ENCODE assay signal across 8 cellular contexts in the genomic region with DNA sequence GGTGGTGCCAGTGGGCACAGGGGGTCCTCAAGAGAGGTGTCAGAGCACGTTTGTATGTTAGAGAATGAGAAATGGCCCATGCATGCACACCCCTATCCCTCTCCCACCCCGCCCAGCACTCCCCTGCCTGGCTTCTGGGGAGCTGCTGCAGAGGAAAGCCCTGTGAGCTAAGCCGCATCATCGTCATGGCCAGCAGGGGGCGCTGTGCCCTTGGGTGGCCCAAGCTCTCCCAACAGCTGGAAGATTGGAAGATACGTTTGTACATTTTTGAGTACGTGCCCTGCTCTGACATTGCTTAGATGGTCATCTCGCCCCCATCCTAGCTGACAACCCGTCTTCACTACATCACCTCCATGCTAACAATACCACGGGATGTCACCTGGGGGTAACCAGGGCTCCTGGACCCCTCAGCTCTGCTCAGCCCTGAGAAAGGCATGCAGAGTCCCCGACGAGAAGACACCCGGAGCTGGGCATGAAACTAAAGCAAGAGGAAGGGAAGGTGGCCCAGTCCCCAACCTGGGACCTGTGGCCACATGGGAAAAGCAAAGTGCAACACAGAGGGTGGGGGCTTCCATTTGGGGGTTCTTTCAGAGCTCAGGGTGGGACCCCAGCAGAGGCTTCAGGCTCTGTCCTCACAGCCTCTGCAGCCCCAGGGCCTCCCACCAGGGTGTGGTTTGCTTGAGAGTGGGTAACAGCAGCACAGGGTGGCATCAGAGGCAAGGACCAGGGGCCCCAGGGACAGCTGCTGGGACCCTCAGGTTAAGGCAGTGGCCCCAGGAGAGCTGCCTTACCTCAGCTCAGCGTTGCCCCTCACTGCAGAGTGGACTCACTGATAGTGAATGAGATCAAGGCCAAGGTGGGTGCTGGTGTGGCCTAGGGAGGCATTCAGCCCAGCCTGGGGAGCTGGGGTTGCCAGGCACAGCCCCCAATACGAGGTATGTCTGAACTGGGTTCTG.
A peak's percentile ranks its signal among the peaks of the same experiment; 100 is the strongest.
DNase-seq lines count a peak whose midpoint lies in the region; ATAC-seq and TF ChIP-seq lines count a peak whose summit lies in the region.

No MANE protein-coding gene starts in this region.

- peak; percentile 52 for TF ChIP-seq RAD21 in neural cell (conservative IDR thresholded peaks at IDR 0.05)

- TF ChIP-seq CTCF in esophagus squamous epithelium (IDR thresholded peaks at IDR 0.05) (peak; percentile 77 to 92 (median 87)), neural cell (IDR thresholded peaks at IDR 0.05; ENCODE audit: poor library complexity, severe bottlenecking) (peak; percentile 54)

- POLR2A ChIA-PET in HEK293T (lab: Yijun Ruan, JAX) = no interaction called here

- WGBS in esophagus squamous epithelium, 2 donors = 48 to 78% methylated on average over 4 to 8 of the region's 15 CpGs

- H3K36me3 Mint-ChIP-seq in activated T-cell treated with anti-CD3 and anti-CD28 coated beads, Interleukin-2, amount 50 U/mL, for 24 hours (ENCODE audit: low read depth) = no peaks in the 10 kb centered on the region

- no peak for TF ChIP-seq POLR2A in esophagus squamous epithelium (IDR thresholded peaks at IDR 0.05)

- H3K9me2 ChIP-seq in neural cell (ENCODE audit: insufficient read depth, low read length) = no peaks in the 10 kb centered on the region

- H3K36me3 ChIP-seq in esophagus squamous epithelium = no peaks in the 10 kb centered on the region
- no peaks in the 10 kb centered on the region for H3K36me3 ChIP-seq in neural cell (ENCODE audit: insufficient read depth, low read length)

- H3K9me3 ChIP-seq in esophagus squamous epithelium (no peaks in the 10 kb centered on the region), neural cell (ENCODE audit: low read length) (no peaks in the 10 kb centered on the region)

- H2AFZ ChIP-seq in neural cell (ENCODE audit: low read depth, low read length) = no peak overlapping the region

- no peak overlapping the region for H3K27ac ChIP-seq in esophagus squamous epithelium
- no peak overlapping the region for H3K27ac ChIP-seq in neural cell (ENCODE audit: low read length)

- H3K79me2 ChIP-seq in neural cell (replicated peaks; ENCODE audit: insufficient read depth, low read length) = no peaks in the 10 kb centered on the region

- no peak overlapping the region for H3K4me2 ChIP-seq in neural cell (ENCODE audit: low read length)

- intact Hi-C loops in esophagus squamous epithelium (cut with DNase I) = loop anchor here (5.0 kb wide), 1 partner anchor 264 kb away; no protein-coding TSS in a partner anchor

- peaks cover 16% of the 10 kb centered on the region for H3K4me1 Mint-ChIP-seq in activated T-cell treated with anti-CD3 and anti-CD28 coated beads, Interleukin-2, amount 50 U/mL, for 24 hours (ENCODE audit: low read depth)

- no peak for TF ChIP-seq EP300 in neural cell (conservative IDR thresholded peaks at IDR 0.05; ENCODE audit: poor library complexity, severe bottlenecking)

- H3K27ac Mint-ChIP-seq in activated T-cell treated with anti-CD3 and anti-CD28 coated beads, Interleukin-2, amount 50 U/mL, for 24 hours = no peak overlapping the region

- H3K4me3 Mint-ChIP-seq in activated T-cell treated with anti-CD3 and anti-CD28 coated beads, Interleukin-2, amount 50 U/mL, for 24 hours = no peak overlapping the region

- H3F3A ChIP-seq in neural cell (ENCODE audit: insufficient read depth, low read length, poor library complexity, severe bottlenecking) = no peaks in the 10 kb centered on the region

- H3K27me3 ChIP-seq in esophagus squamous epithelium (no peaks in the 10 kb centered on the region), neural cell (ENCODE audit: insufficient read depth, low read depth, low read length) (no peaks in the 10 kb centered on the region)

- no peak for ATAC-seq in stimulated activated naive CD8-positive, alpha-beta T cell treated with anti-CD3 and anti-CD28 coated beads, Interleukin-15, Interleukin-2, amounts not matched to agents 100 U/mL and 50 U/mL, for 24 hours

- H3K27me3 Mint-ChIP-seq in activated T-cell treated with anti-CD3 and anti-CD28 coated beads, Interleukin-2, amount 50 U/mL, for 24 hours = no peaks in the 10 kb centered on the region

- H3K9me3 Mint-ChIP-seq in activated T-cell treated with anti-CD3 and anti-CD28 coated beads, Interleukin-2, amount 50 U/mL, for 24 hours = no peaks in the 10 kb centered on the region

- peak; percentile 63 for DNase-seq in D341Med (ENCODE audit: low spot score)
- DNase-seq in HEK293T (ENCODE audit: extremely low spot score) = peak; percentile 79
- peak; percentile 83 for DNase-seq in OCI-M1 (lab: John Stamatoyannopoulos, UW)
- DNase-seq in activated T-cell treated with anti-CD3 and anti-CD28 coated beads, Interleukin-2, amount 50 U/mL, for 24 hours = peak; percentile 88
- peak; percentile 11 for DNase-seq in esophagus squamous epithelium (lab: John Stamatoyannopoulos, UW)
- peak; percentile 85 for DNase-seq in stimulated activated naive CD8-positive, alpha-beta T cell treated with anti-CD3 and anti-CD28 coated beads, Interleukin-15, Interleukin-2, amounts not matched to agents 100 U/mL and 50 U/mL, for 24 hours
- DNase-seq in cortex of kidney (lab: John Stamatoyannopoulos, UW) = no peak

- no peaks in the 10 kb centered on the region for H4K20me1 ChIP-seq in neural cell (ENCODE audit: insufficient read depth)

- CTCF ChIA-PET in HEK293T (lab: Yijun Ruan, JAX) = interaction anchor here (1.0 to 2.2 kb wide), 10 partner anchors 9 to 264 kb away, joined by 3 to 32 read pairs (median 5); no protein-coding TSS in a partner anchor

- peaks cover 0 to 8% (median 0%) of the 10 kb centered on the region in 3 donors for H3K4me1 ChIP-seq in esophagus squamous epithelium

- H3K9ac ChIP-seq in neural cell (ENCODE audit: low read length) = no peak overlapping the region

- no peak overlapping the region for H3K4me3 ChIP-seq in esophagus squamous epithelium
- H3K4me3 ChIP-seq in neural cell (ENCODE audit: low read length) = no peak overlapping the region

TF ChIP-seq in HEK293T, 16 proteins besides CTCF, POLR2A, EP300 and RAD21:
- TF ChIP-seq ELF4 (IDR thresholded peaks at IDR 0.05) (no peak), L3MBTL2 (conservative IDR thresholded peaks at IDR 0.05) (no peak), BHLHE40 (IDR thresholded peaks at IDR 0.05; ENCODE audit: borderline replicate concordance) (no peak), ARNT (IDR thresholded peaks at IDR 0.05) (no peak), CTBP1 (IDR thresholded peaks at IDR 0.05; ENCODE audit: borderline replicate concordance) (no peak), SP1 (IDR thresholded peaks at IDR 0.05) (no peak), FOXM1 (IDR thresholded peaks at IDR 0.05; ENCODE audit: borderline replicate concordance) (no peak), HDGF (IDR thresholded peaks at IDR 0.05; ENCODE audit: borderline replicate concordance) (no peak), TARDBP (IDR thresholded peaks at IDR 0.05) (no peak), LEF1 (IDR thresholded peaks at IDR 0.05; ENCODE audit: borderline replicate concordance) (no peak), NFRKB (IDR thresholded peaks at IDR 0.05) (no peak)
- TF ChIP-seq, protein P1, sequence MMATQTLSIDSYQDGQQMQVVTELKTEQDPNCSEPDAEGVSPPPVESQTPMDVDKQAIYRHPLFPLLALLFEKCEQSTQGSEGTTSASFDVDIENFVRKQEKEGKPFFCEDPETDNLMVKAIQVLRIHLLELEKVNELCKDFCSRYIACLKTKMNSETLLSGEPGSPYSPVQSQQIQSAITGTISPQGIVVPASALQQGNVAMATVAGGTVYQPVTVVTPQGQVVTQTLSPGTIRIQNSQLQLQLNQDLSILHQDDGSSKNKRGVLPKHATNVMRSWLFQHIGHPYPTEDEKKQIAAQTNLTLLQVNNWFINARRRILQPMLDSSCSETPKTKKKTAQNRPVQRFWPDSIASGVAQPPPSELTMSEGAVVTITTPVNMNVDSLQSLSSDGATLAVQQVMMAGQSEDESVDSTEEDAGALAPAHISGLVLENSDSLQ (IDR thresholded peaks at IDR 0.05) = no peak
TF ChIP-seq in HEK293T: peak in this region for 0.

TF ChIP-seq in neural cell, 6 proteins besides CTCF, POLR2A, EP300 and RAD21:
- TF ChIP-seq POLR2AphosphoS5 (IDR thresholded peaks at IDR 0.05) (no peak), EZH2 (IDR thresholded peaks at IDR 0.05; ENCODE audit: borderline replicate concordance, insufficient read depth, low read length, poor library complexity, severe bottlenecking) (no peak), MXI1 (conservative IDR thresholded peaks at IDR 0.05; ENCODE audit: poor library complexity, severe bottlenecking) (no peak), SMC3 (conservative IDR thresholded peaks at IDR 0.05; ENCODE audit: poor library complexity) (peak; percentile 36), TAF1 (IDR thresholded peaks at IDR 0.05; ENCODE audit: low read depth) (no peak)
- TF ChIP-seq, protein P2, sequence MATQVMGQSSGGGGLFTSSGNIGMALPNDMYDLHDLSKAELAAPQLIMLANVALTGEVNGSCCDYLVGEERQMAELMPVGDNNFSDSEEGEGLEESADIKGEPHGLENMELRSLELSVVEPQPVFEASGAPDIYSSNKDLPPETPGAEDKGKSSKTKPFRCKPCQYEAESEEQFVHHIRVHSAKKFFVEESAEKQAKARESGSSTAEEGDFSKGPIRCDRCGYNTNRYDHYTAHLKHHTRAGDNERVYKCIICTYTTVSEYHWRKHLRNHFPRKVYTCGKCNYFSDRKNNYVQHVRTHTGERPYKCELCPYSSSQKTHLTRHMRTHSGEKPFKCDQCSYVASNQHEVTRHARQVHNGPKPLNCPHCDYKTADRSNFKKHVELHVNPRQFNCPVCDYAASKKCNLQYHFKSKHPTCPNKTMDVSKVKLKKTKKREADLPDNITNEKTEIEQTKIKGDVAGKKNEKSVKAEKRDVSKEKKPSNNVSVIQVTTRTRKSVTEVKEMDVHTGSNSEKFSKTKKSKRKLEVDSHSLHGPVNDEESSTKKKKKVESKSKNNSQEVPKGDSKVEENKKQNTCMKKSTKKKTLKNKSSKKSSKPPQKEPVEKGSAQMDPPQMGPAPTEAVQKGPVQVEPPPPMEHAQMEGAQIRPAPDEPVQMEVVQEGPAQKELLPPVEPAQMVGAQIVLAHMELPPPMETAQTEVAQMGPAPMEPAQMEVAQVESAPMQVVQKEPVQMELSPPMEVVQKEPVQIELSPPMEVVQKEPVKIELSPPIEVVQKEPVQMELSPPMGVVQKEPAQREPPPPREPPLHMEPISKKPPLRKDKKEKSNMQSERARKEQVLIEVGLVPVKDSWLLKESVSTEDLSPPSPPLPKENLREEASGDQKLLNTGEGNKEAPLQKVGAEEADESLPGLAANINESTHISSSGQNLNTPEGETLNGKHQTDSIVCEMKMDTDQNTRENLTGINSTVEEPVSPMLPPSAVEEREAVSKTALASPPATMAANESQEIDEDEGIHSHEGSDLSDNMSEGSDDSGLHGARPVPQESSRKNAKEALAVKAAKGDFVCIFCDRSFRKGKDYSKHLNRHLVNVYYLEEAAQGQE (IDR thresholded peaks at IDR 0.05; ENCODE audit: borderline replicate concordance) = no peak
TF ChIP-seq in neural cell: peak in this region for 1.
